Comparison of ENCODE assay signal across 23 cellular contexts in genomic region chr12:112969547-112970306, GRCh38. TPM values are rescaled to one million over a fixed set of nuclear protein-coding genes. Genes with fewer than 3 reads are reported as not detected.
DNase-seq lines count a peak whose midpoint lies in the region; ATAC-seq, FAIRE-seq and TF ChIP-seq lines count a peak whose summit lies in the region.
"Had no signal": no experiment of that assay in that cellular context is flagged by ENCODE, and none has a peak within 500 bp of the region (broad histone marks: within the 10 kb centered on the region; RNA-seq: fewer than 3 reads in every experiment).

No MANE protein-coding gene starts in this region.

- no peak overlapping the region for H3K9ac ChIP-seq in BLaER1 treated with 17β-estradiol and CSF1 and Interleukin-3, amounts not matched to agents 10 nM and 100 nM

- no peak overlapping the region for H3K4me3 Mint-ChIP-seq in stimulated activated effector memory CD8-positive, alpha-beta T cell treated with anti-CD3 and anti-CD28 coated beads, Interleukin-12 subunit alpha, Interleukin-12 subunit beta, amount 100 ng/mL, for 72 hours
- H3K4me3 Mint-ChIP-seq: CD8-positive, alpha-beta T cell had no signal

- FAIRE-seq in bronchial epithelial cell (lab: Jason Lieb, UNC) = peak; percentile 28
- FAIRE-seq: GM18507 had no signal

- no peak for TF ChIP-seq CTCF in bronchial epithelial cell (IDR thresholded peaks at IDR 0.05; ENCODE audit: insufficient read depth, low read length, severe bottlenecking)

- no peaks in the 10 kb centered on the region for H3K9me3 Mint-ChIP-seq in stimulated activated effector memory CD8-positive, alpha-beta T cell treated with anti-CD3 and anti-CD28 coated beads, Interleukin-12 subunit alpha, Interleukin-12 subunit beta, amount 100 ng/mL, for 72 hours
- H3K9me3 Mint-ChIP-seq: CD8-positive, alpha-beta T cell had no signal

- H3K4me1 Mint-ChIP-seq in stimulated activated effector memory CD8-positive, alpha-beta T cell treated with anti-CD3 and anti-CD28 coated beads, Interleukin-12 subunit alpha, Interleukin-12 subunit beta, amount 100 ng/mL, for 72 hours = no peaks in the 10 kb centered on the region

- no peaks in the 10 kb centered on the region for H3K9me3 ChIP-seq in BLaER1 treated with 17β-estradiol and CSF1 and Interleukin-3, amounts not matched to agents 10 nM and 100 nM (replicated peaks in 1 of 11)
- H3K9me3 ChIP-seq: Caco-2, Peyer's patch had no signal

- H3K27ac Mint-ChIP-seq in stimulated activated effector memory CD8-positive, alpha-beta T cell treated with anti-CD3 and anti-CD28 coated beads, Interleukin-12 subunit alpha, Interleukin-12 subunit beta, amount 100 ng/mL, for 72 hours = peak overlapping the region; percentile 39
- H3K27ac Mint-ChIP-seq: CD8-positive, alpha-beta T cell had no signal

- peaks cover 18 to 40% (median 35%) of the 10 kb centered on the region in 10 experiments; a peak in 19 of 20 replicates for H3K4me1 ChIP-seq in BLaER1 treated with 17β-estradiol and CSF1 and Interleukin-3, amounts not matched to agents 10 nM and 100 nM
- H3K4me1 ChIP-seq: Caco-2, Peyer's patch had no signal

- DNase-seq in activated CD8-positive, alpha-beta memory T cell treated with anti-CD3 and anti-CD28 coated beads for 24 hours = peak; percentile 7
- no peak for DNase-seq in activated CD8-positive, alpha-beta memory T cell treated with anti-CD3 and anti-CD28 coated beads, Interleukin-2, amount 50 U/mL, for 48 hours
- no peak for DNase-seq in bronchial epithelial cell (ENCODE audit: low read depth)
- no peak for DNase-seq in stimulated activated effector memory CD8-positive, alpha-beta T cell treated with anti-CD3 and anti-CD28 coated beads, Interleukin-12 subunit alpha, Interleukin-12 subunit beta, amount 100 ng/mL, for 72 hours (ENCODE audit: low spot score in 2 of 2)
- DNase-seq in DMS114 treated with DMSO at 0.1 percent for 48 hours (lab: John Stamatoyannopoulos, UW; ENCODE audit: unreplicated experiment) = no peak
- no peak for DNase-seq in DMS 273 treated with DMSO at 0.1 percent for 48 hours (lab: John Stamatoyannopoulos, UW)
- DNase-seq: C1 segment of cervical spinal cord; Caco-2; CD8-positive, alpha-beta T cell; DMS153; DND-41; NCI-H1048; NCI-H1417; NCI-H1694; NCI-H2081; NCI-H2227 treated with DMSO at 0.1 percent for 48 hours; NCI-H526 treated with DMSO at 0.1 percent for 48 hours; OCI-M1; Peyer's patch; SHP77 treated with DMSO at 0.1 percent for 48 hours had no signal

- H3K4me3 ChIP-seq in BLaER1 treated with 17β-estradiol and CSF1 and Interleukin-3, amounts not matched to agents 10 nM and 100 nM = no peak overlapping the region
- no peak overlapping the region for H3K4me3 ChIP-seq in bronchial epithelial cell (ENCODE audit: low read depth, low read length)
- H3K4me3 ChIP-seq: Peyer's patch had no signal

- ATAC-seq in stimulated activated effector memory CD8-positive, alpha-beta T cell treated with anti-CD3 and anti-CD28 coated beads, Interleukin-12 subunit alpha, Interleukin-12 subunit beta, amount 100 ng/mL, for 72 hours = no peak
- ATAC-seq: CD8-positive, alpha-beta T cell; HCT116 had no signal

- H3K27me3 ChIP-seq in BLaER1 treated with 17β-estradiol and CSF1 and Interleukin-3, amounts not matched to agents 10 nM and 100 nM = no peaks in the 10 kb centered on the region
- no peaks in the 10 kb centered on the region for H3K27me3 ChIP-seq in bronchial epithelial cell (ENCODE audit: control insufficient read depth, insufficient read depth, low read length)
- H3K27me3 ChIP-seq: Peyer's patch had no signal

- no peaks in the 10 kb centered on the region; a peak in 1 of 22 replicates for H4K20me1 ChIP-seq in BLaER1 treated with 17β-estradiol and CSF1 and Interleukin-3, amounts not matched to agents 10 nM and 100 nM

- peak overlapping the region in 6 of 11 experiments; percentile 66 to 89 (median 82); a peak in 7 of 22 replicates for H3K4me2 ChIP-seq in BLaER1 treated with 17β-estradiol and CSF1 and Interleukin-3, amounts not matched to agents 10 nM and 100 nM

- H3K36me3 Mint-ChIP-seq in stimulated activated effector memory CD8-positive, alpha-beta T cell treated with anti-CD3 and anti-CD28 coated beads, Interleukin-12 subunit alpha, Interleukin-12 subunit beta, amount 100 ng/mL, for 72 hours = no peaks in the 10 kb centered on the region

- H3K27ac ChIP-seq in BLaER1 treated with 17β-estradiol and CSF1 and Interleukin-3, amounts not matched to agents 10 nM and 100 nM = peak overlapping the region in 1 of 11 experiments; percentile 65; a peak in 1 of 22 replicates
- H3K27ac ChIP-seq: Peyer's patch had no signal

- peaks cover 0 to 45% (median 24%) of the 10 kb centered on the region in 11 experiments; a peak in 14 of 22 replicates for H3K36me3 ChIP-seq in BLaER1 treated with 17β-estradiol and CSF1 and Interleukin-3, amounts not matched to agents 10 nM and 100 nM
- H3K36me3 ChIP-seq in bronchial epithelial cell (ENCODE audit: control insufficient read depth, insufficient read depth, low read length) = no peaks in the 10 kb centered on the region

RNA-seq across cellular contexts. Expression of gene OAS2, which starts 8.6 kb away (rescaled TPM):
- total RNA-seq in bronchial epithelial cell = 0.64 and 0.79 TPM in 2 replicates

RNA-seq across cellular contexts. Expression of gene OAS3, which starts 31.5 kb away (rescaled TPM):
- 1.3 TPM in 2 replicates for total RNA-seq in bronchial epithelial cell
